13 cellular contexts compared by ENCODE assay signal in the genomic region with DNA sequence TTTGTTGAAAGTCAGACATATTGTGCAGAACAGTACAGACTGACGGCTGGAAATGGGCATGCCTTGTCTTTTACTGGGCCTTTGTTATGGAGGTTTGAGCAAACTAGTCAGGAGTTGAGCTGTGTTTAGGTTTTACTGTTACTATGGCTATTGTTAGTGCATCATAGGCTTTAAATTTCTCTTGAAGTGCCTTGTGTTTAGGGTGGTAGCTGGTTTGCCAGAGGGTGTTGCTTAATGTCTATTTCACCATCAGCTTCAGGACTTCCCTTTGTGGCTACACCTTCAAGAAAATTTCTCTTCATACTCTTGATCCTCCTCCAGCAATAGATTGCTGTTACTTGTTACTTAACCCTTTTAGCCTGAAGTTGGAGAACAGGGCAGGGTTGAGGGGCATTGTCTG.
"Had no signal": no experiment of that assay in that cellular context is flagged by ENCODE, and none has a peak within 500 bp of the region (broad histone marks: within the 10 kb centered on the region; RNA-seq: fewer than 3 reads in every experiment).

No MANE protein-coding gene starts in this region.

- H3K4me1 Mint-ChIP-seq: activated naive CD8-positive, alpha-beta T cell treated with anti-CD3 and anti-CD28 coated beads, Interleukin-2, amount 10 ng/mL, durations not matched to agents 7 days and 5 days; nephron progenitor cell had no signal

- DNase-seq: activated CD4-positive, alpha-beta T cell treated with anti-CD3 and anti-CD28 coated beads, Interleukin-2, amount 50 U/mL, for 1 hour; activated gamma-delta T cell treated with Interleukin-2 at 50 U/mL for 16 hours; activated naive CD8-positive, alpha-beta T cell treated with anti-CD3 and anti-CD28 coated beads, Interleukin-2, amount 10 ng/mL, durations not matched to agents 7 days and 5 days; activated T-cell treated with anti-CD3 and anti-CD28 coated beads, Interleukin-2, amount 50 U/mL, for 4 hours; dorsolateral prefrontal cortex; foreskin melanocyte; left ventricle myocardium superior; mesendoderm; nephron progenitor cell; stimulated activated CD4-positive, alpha-beta T cell treated with anti-CD3 and anti-CD28 coated beads, Interleukin-2, amount 100 ng/mL, for 48 hours; stimulated activated naive CD4-positive, alpha-beta T cell treated with Interleukin-2 at 50 U/mL for 16 hours; T-helper 2 cell had no signal

- H3K27ac Mint-ChIP-seq: activated naive CD8-positive, alpha-beta T cell treated with anti-CD3 and anti-CD28 coated beads, Interleukin-2, amount 10 ng/mL, durations not matched to agents 7 days and 5 days; nephron progenitor cell had no signal

- H3K4me1 ChIP-seq: ascending aorta had no signal

- H3K27ac ChIP-seq: ascending aorta, dorsolateral prefrontal cortex had no signal

- H3K36me3 ChIP-seq: ascending aorta had no signal

- H3K4me3 Mint-ChIP-seq: activated naive CD8-positive, alpha-beta T cell treated with anti-CD3 and anti-CD28 coated beads, Interleukin-2, amount 10 ng/mL, durations not matched to agents 7 days and 5 days; activated T-cell treated with anti-CD3 and anti-CD28 coated beads, Interleukin-2, amount 50 U/mL, for 4 hours; nephron progenitor cell had no signal

- H3K27me3 Mint-ChIP-seq: activated naive CD8-positive, alpha-beta T cell treated with anti-CD3 and anti-CD28 coated beads, Interleukin-2, amount 10 ng/mL, durations not matched to agents 7 days and 5 days had no signal

- ATAC-seq: activated T-cell treated with anti-CD3 and anti-CD28 coated beads, Interleukin-2, amount 50 U/mL, for 4 hours; left ventricle myocardium superior had no signal

- H3K27me3 ChIP-seq: ascending aorta, dorsolateral prefrontal cortex had no signal

- H3K4me3 ChIP-seq: ascending aorta, dorsolateral prefrontal cortex had no signal
